ENCODE assay signal across 9 cellular contexts in the genomic region with DNA sequence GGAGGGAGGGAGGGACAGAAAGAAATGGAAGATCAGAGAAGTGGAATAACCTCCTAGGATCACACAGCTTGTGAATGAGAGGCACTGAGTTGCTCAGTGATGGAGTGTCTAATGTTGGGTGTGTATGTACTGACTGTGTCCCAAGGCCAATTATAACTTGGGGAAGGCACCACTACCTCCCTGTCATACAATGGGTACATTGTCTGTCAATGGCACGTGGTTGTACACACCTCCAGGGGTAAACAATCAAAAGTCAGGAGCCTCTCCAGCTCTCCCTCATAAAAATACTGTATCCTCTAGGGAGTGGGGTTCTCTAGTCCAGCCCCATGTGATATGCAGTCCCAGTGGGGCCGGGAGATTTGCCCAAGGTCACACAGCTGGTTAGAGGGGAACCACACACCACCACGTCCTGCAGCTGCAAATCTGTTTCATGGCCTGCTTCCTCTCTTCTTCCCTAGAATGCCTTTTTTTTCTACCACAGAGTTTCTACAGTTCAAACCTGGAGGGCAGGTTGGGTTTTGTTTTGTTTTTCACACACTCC.
DNase-seq lines count a peak whose midpoint lies in the region; ATAC-seq and TF ChIP-seq lines count a peak whose summit lies in the region.
"Had no signal": no experiment of that assay in that cellular context is flagged by ENCODE, and none has a peak within 500 bp of the region (broad histone marks: within the 10 kb centered on the region; RNA-seq: fewer than 3 reads in every experiment).

No MANE protein-coding gene starts in this region.

- no peak for TF ChIP-seq CTCF in CD14-positive monocyte (IDR thresholded peaks at IDR 0.05)
- TF ChIP-seq CTCF in WERI-Rb-1 (IDR thresholded peaks at IDR 0.05; ENCODE audit: low read depth, low read length) = no peak

- H3K27ac Mint-ChIP-seq in CD14-positive monocyte = peak overlapping the region in 1 of 7 donors; percentile 13
- H3K27ac Mint-ChIP-seq in activated CD4-positive, alpha-beta memory T cell treated with anti-CD3 and anti-CD28 coated beads for 36 hours = no peak overlapping the region
- H3K27ac Mint-ChIP-seq: stimulated activated naive CD8-positive, alpha-beta T cell treated with anti-CD3 and anti-CD28 coated beads, Interleukin-15, Interleukin-2, amounts not matched to agents 100 ng/mL and 50 ng/mL, for 24 hours had no signal

- peaks cover 11% of the 10 kb centered on the region for H3K4me1 Mint-ChIP-seq in CD14-positive monocyte
- peaks cover 12% of the 10 kb centered on the region for H3K4me1 Mint-ChIP-seq in activated CD4-positive, alpha-beta memory T cell treated with anti-CD3 and anti-CD28 coated beads for 36 hours (ENCODE audit: low read depth)

- no peak overlapping the region for H3K4me3 Mint-ChIP-seq in CD14-positive monocyte
- H3K4me3 Mint-ChIP-seq in activated CD4-positive, alpha-beta memory T cell treated with anti-CD3 and anti-CD28 coated beads for 36 hours = no peak overlapping the region
- H3K4me3 Mint-ChIP-seq: stimulated activated naive CD8-positive, alpha-beta T cell treated with anti-CD3 and anti-CD28 coated beads, Interleukin-15, Interleukin-2, amounts not matched to agents 100 ng/mL and 50 ng/mL, for 24 hours had no signal

- intact Hi-C loops in CD14-positive monocyte (cut with micrococcal nuclease) = no loop called here
- intact Hi-C loops in activated CD4-positive, alpha-beta memory T cell treated with anti-CD3 and anti-CD28 coated beads for 36 hours (cut with micrococcal nuclease) = no loop called here

- DNase-seq in CD14-positive monocyte (ENCODE audit: low spot score) (peak; percentile 34), NCI-H2196 treated with DMSO at 0.1 percent for 48 hours (lab: John Stamatoyannopoulos, UW; ENCODE audit: unreplicated experiment) (no peak), NCI-H226 (no peak), GDM1 (lab: John Stamatoyannopoulos, UW) (no peak), WERI-Rb-1 (no peak)
- DNase-seq in activated CD4-positive, alpha-beta memory T cell treated with anti-CD3 and anti-CD28 coated beads for 36 hours = peak; percentile 20

- ATAC-seq in GM19372 (IDR thresholded peaks at IDR 0.05; ENCODE audit: low read depth, unreplicated experiment) (peak; percentile 70), HG03280 (IDR thresholded peaks at IDR 0.05; ENCODE audit: unreplicated experiment) (peak; percentile 81)

- no peaks in the 10 kb centered on the region for H3K36me3 ChIP-seq in WERI-Rb-1

- POLR2A ChIA-PET in activated CD4-positive, alpha-beta memory T cell treated with anti-CD3 and anti-CD28 coated beads for 36 hours (lab: Charles Lee) = interaction anchor here (0.6 kb wide), 1 partner anchor 286 kb away, joined by 3 read pairs; a partner anchor contains a TSS

- peaks cover 0 to 4% (median 0%) of the 10 kb centered on the region in 7 donors for H3K9me3 Mint-ChIP-seq in CD14-positive monocyte
- no peaks in the 10 kb centered on the region for H3K9me3 Mint-ChIP-seq in activated CD4-positive, alpha-beta memory T cell treated with anti-CD3 and anti-CD28 coated beads for 36 hours
- H3K9me3 Mint-ChIP-seq: stimulated activated naive CD8-positive, alpha-beta T cell treated with anti-CD3 and anti-CD28 coated beads, Interleukin-15, Interleukin-2, amounts not matched to agents 100 ng/mL and 50 ng/mL, for 24 hours had no signal

- CTCF ChIA-PET in activated CD4-positive, alpha-beta memory T cell treated with anti-CD3 and anti-CD28 coated beads for 36 hours (lab: Charles Lee) = no interaction called here

- H3K36me3 Mint-ChIP-seq in CD14-positive monocyte = no peaks in the 10 kb centered on the region
- H3K36me3 Mint-ChIP-seq in activated CD4-positive, alpha-beta memory T cell treated with anti-CD3 and anti-CD28 coated beads for 36 hours = no peaks in the 10 kb centered on the region

- H3K27ac ChIP-seq in WERI-Rb-1 = no peak overlapping the region

- no peaks in the 10 kb centered on the region for H3K9me3 ChIP-seq in WERI-Rb-1 (ENCODE audit: severe bottlenecking)

- H3K27me3 ChIP-seq in WERI-Rb-1 (ENCODE audit: insufficient read depth, low read depth, severe bottlenecking) = no peaks in the 10 kb centered on the region

- peaks cover 2 to 8% (median 6%) of the 10 kb centered on the region in 3 donors for H3K27me3 Mint-ChIP-seq in CD14-positive monocyte (ENCODE audit: low read depth in 3 of 3)
- H3K27me3 Mint-ChIP-seq in activated CD4-positive, alpha-beta memory T cell treated with anti-CD3 and anti-CD28 coated beads for 36 hours = peaks cover 2% of the 10 kb centered on the region

- H3K4me3 ChIP-seq in WERI-Rb-1 (ENCODE audit: low read depth, low read length) = no peak overlapping the region

Comparison
In these comparisons a context has a peak if more than half of its experiments do, and no peak if none do; other contexts are left out.
1. DNase-seq: peak in CD14-positive monocyte (single experiment) and activated CD4-positive, alpha-beta memory T cell treated with anti-CD3 and anti-CD28 coated beads for 36 hours (single experiment); none in NCI-H2196 treated with DMSO at 0.1 percent for 48 hours (single experiment), NCI-H226 (single experiment), GDM1 (single experiment) and WERI-Rb-1 (single experiment).